11 cellular contexts compared by ENCODE assay signal in genomic region chr17:45353047-45353446, GRCh38. TPM values are rescaled to one million over a fixed set of nuclear protein-coding genes. Genes with fewer than 3 reads are reported as not detected.
DNase-seq lines count a peak whose midpoint lies in the region; ATAC-seq, FAIRE-seq and TF ChIP-seq lines count a peak whose summit lies in the region.
"Had no signal": no experiment of that assay in that cellular context is flagged by ENCODE, and none has a peak within 500 bp of the region (broad histone marks: within the 10 kb centered on the region; RNA-seq: fewer than 3 reads in every experiment).

No MANE protein-coding gene starts in this region.

- no peaks in the 10 kb centered on the region for H3K9me3 ChIP-seq in Panc1 (ENCODE audit: control insufficient read depth, insufficient read depth, low read depth, low read length)
- no peaks in the 10 kb centered on the region for H3K9me3 ChIP-seq in K562 (replicated peaks; ENCODE audit: control insufficient read depth, insufficient read depth, low read depth, low read length)
- H3K9me3 ChIP-seq in MM.1S (replicated peaks; ENCODE audit: insufficient read depth, low read length): no peaks in the 10 kb centered on the region
- H3K9me3 ChIP-seq: right lobe of liver had no signal

- intact Hi-C loops in Panc1 (cut with micrococcal nuclease; ENCODE audit: unreplicated experiment) (no loop called here), K562 (cut with micrococcal nuclease) (no loop called here)

- H3K4me3 ChIP-seq in Panc1 (ENCODE audit: low read depth in 2 of 2, low read length in 2 of 2): no peak overlapping the region
- H3K4me3 ChIP-seq in K562: no peak overlapping the region
- no peak overlapping the region for H3K4me3 ChIP-seq in MM.1S (ENCODE audit: low read length)
- H3K4me3 ChIP-seq: right lobe of liver had no signal

- H3K27me3 ChIP-seq in Panc1 (ENCODE audit: control insufficient read depth, insufficient read depth, low read length) (no peaks in the 10 kb centered on the region), K562 (ENCODE audit: control insufficient read depth in 2 of 2, insufficient read depth in 2 of 2, low read length in 2 of 2) (no peaks in the 10 kb centered on the region), MM.1S (replicated peaks; ENCODE audit: insufficient read depth, low read length) (no peaks in the 10 kb centered on the region)
- H3K27me3 ChIP-seq: right lobe of liver had no signal

- CTCF ChIA-PET in Panc1 (lab: Charles Lee): no interaction called here
- CTCF ChIA-PET in K562 (lab: Yijun Ruan, JAX; ENCODE audit: low intra/inter-chr PET ratio): no interaction called here

- no peak for TF ChIP-seq CTCF in Panc1 (IDR thresholded peaks at IDR 0.05)
- 0 out of 6 replicates have a peak, but pooled peaks of 1 of the 3 experiments have one; percentile 4 for TF ChIP-seq CTCF in K562 (IDR thresholded peaks at IDR 0.05 in 2 of 3, conservative IDR thresholded peaks at IDR 0.05 in 1 of 3; ENCODE audit: insufficient read depth in 2 of 3, low read depth in 1 of 3, low read length in 3 of 3)
- no peak for TF ChIP-seq CTCF in MM.1S (IDR thresholded peaks at IDR 0.05; ENCODE audit: low read length)

- H3K79me2 ChIP-seq in K562 (ENCODE audit: control insufficient read depth, insufficient read depth, low read length): no peaks in the 10 kb centered on the region
- H3K79me2 ChIP-seq in MM.1S (ENCODE audit: low read length): no peaks in the 10 kb centered on the region

- H4K20me1 ChIP-seq in K562 (replicated peaks; ENCODE audit: control insufficient read depth, insufficient read depth, low read length) (no peaks in the 10 kb centered on the region), MM.1S (ENCODE audit: insufficient read depth, low read length) (no peaks in the 10 kb centered on the region)

- TF ChIP-seq EP300 in K562 (IDR thresholded peaks at IDR 0.05; ENCODE audit: low read length): no peak

- DNase-seq in Panc1 (ENCODE audit: low read depth, low spot score) (no peak), K562 (ENCODE audit: extremely low read depth in 1 of 4, low spot score in 3 of 4) (peak in 3 of 4 experiments; percentile 27 to 43 (median 42)), MM.1S (no peak), AG08396 (ENCODE audit: low spot score) (no peak)
- peak; percentile 7 for DNase-seq in stimulated activated CD8-positive, alpha-beta memory T cell treated with anti-CD3 and anti-CD28 coated beads, Interleukin-12 subunit alpha, Interleukin-12 subunit beta, amount 100 ng/mL, for 1 hour (ENCODE audit: low read depth)
- DNase-seq: mammary epithelial cell, NCI-H146 had no signal

- H3K36me3 ChIP-seq in Panc1 (ENCODE audit: control insufficient read depth, insufficient read depth, low read length) (no peaks in the 10 kb centered on the region), K562 (ENCODE audit: control insufficient read depth, insufficient read depth, low read length) (no peaks in the 10 kb centered on the region), MM.1S (replicated peaks; ENCODE audit: insufficient read depth, low read length) (no peaks in the 10 kb centered on the region)
- H3K36me3 ChIP-seq: right lobe of liver had no signal

- H3K27ac ChIP-seq in Panc1 (ENCODE audit: low read length): peak overlapping the region; percentile 56; the same call in 1 of the 2 replicates
- H3K27ac ChIP-seq in K562 (ENCODE audit: extremely low read depth, low read depth, low read length): no peak overlapping the region
- H3K27ac ChIP-seq in MM.1S (ENCODE audit: low read length): no peak overlapping the region
- H3K27ac ChIP-seq: right lobe of liver had no signal

- H2AFZ ChIP-seq in K562 (ENCODE audit: low read depth, low read length) (no peak overlapping the region), MM.1S (ENCODE audit: low read length) (no peak overlapping the region)

- H3K4me1 ChIP-seq in Panc1 (ENCODE audit: control insufficient read depth, insufficient read depth, low read length): peaks cover 4% of the 10 kb centered on the region; the same call in 1 of the 2 replicates
- peaks cover 0 to 6% of the 10 kb centered on the region in 2 experiments; a peak in 4 of 5 replicates for H3K4me1 ChIP-seq in K562 (replicated peaks in 1 of 2; ENCODE audit: control insufficient read depth in 2 of 2, insufficient read depth in 2 of 2, low read length in 2 of 2)
- no peaks in the 10 kb centered on the region for H3K4me1 ChIP-seq in MM.1S (ENCODE audit: low read length)
- H3K4me1 ChIP-seq: right lobe of liver had no signal

- no peaks in the 10 kb centered on the region for H3F3A ChIP-seq in MM.1S (ENCODE audit: insufficient read depth, low read length)

- WGBS in K562 (ENCODE audit: insufficient coverage, low coverage, missing lambda C conversion rate): 13% methylated on average over 4 of the region's 4 CpGs

- no peak for TF ChIP-seq RAD21 in K562 (CRISPR knock-in tag; conservative IDR thresholded peaks at IDR 0.05 in 1 of 2, IDR thresholded peaks at IDR 0.05 in 1 of 2)

- in situ Hi-C loops in Panc1 (cut with HindIII; ENCODE audit: low pct_unique_long_range_greater_than_20kb, low sequenced_read_pairs) (no loop called here), K562 (cut with MboI) (no loop called here)

- no peaks in the 10 kb centered on the region for H3K9me1 ChIP-seq in K562 (ENCODE audit: control insufficient read depth, insufficient read depth, low read length)

- no peak overlapping the region for H3K9ac ChIP-seq in K562 (ENCODE audit: insufficient read depth in 1 of 2, low read depth in 2 of 2, low read length in 2 of 2)
- H3K9ac ChIP-seq in MM.1S (ENCODE audit: low read length): no peak overlapping the region

- ATAC-seq in GM21619 (IDR thresholded peaks at IDR 0.05; ENCODE audit: unreplicated experiment) (peak; percentile 55), Panc1 (no peak), K562 (peak; percentile 60; the same call in 2 of the 3 replicates), GM21447 (IDR thresholded peaks at IDR 0.05; ENCODE audit: unreplicated experiment) (no peak), GM21723 (IDR thresholded peaks at IDR 0.05; ENCODE audit: unreplicated experiment) (no peak)
- ATAC-seq: right lobe of liver had no signal

- H3K4me2 ChIP-seq in K562 (ENCODE audit: insufficient read depth, low read length): no peak overlapping the region; the same call in 1 of the 2 replicates
- no peak overlapping the region for H3K4me2 ChIP-seq in MM.1S (ENCODE audit: low read depth, low read length)

- POLR2A ChIA-PET in Panc1 (lab: Charles Lee): no interaction called here
- POLR2A ChIA-PET in K562 (lab: Yijun Ruan, JAX): no interaction called here

- no peak for FAIRE-seq in K562 (lab: Jason Lieb, UNC)

- H3K9me2 ChIP-seq in MM.1S (replicated peaks; ENCODE audit: insufficient read depth, low read length): no peaks in the 10 kb centered on the region

- no peak for TF ChIP-seq POLR2A in K562 (conservative IDR thresholded peaks at IDR 0.05)

- no TSS peak for BruUV-seq in Panc1 (replicated peaks; lab: Mats Ljungman, UMichigan)
- no TSS peak for BruUV-seq in K562 (replicated peaks; lab: Mats Ljungman, UMichigan)

TF ChIP-seq in K562, 482 proteins besides CTCF, POLR2A, EP300 and RAD21 (continues in another document):
- TF ChIP-seq USF2 (CRISPR knock-in tag; IDR thresholded peaks at IDR 0.05) (peak; percentile 90), DPF2 (IDR thresholded peaks at IDR 0.05) (peak; percentile 48; the same call in 1 of the 2 replicates), ARID3A (IDR thresholded peaks at IDR 0.05; ENCODE audit: borderline replicate concordance, low read depth, low read length) (no peak)

RNA-seq across cellular contexts. Expression of gene MAP3K14, which starts 36.2 kb away (rescaled TPM):
- total RNA-seq in Panc1 (2021; ENCODE audit: unreplicated experiment) (80.8 TPM), K562 (2014; rRNA removed) (2.9 and 4.8 TPM in 2 replicates), K562 (2014; rRNA removed; fragmentation: Illumina TruSeq; extraction: Trizol) (0.99 and 1.8 TPM in 2 replicates), K562 (2015; rRNA removed; fragmentation: Illumina TruSeq; extraction: Trizol) (3.2 and 3.5 TPM in 2 replicates), K562 (2021) (7.9 and 8.7 TPM in 2 replicates)
- polyA plus RNA-seq in Panc1 (2012; ENCODE audit: insufficient read length): 60.3 TPM
- 11.9 and 31.3 TPM in 2 replicates for total RNA-seq in K562 (2011; cell fraction: chromatin; rRNA removed; ENCODE audit: low replicate concordance)
- 14.3 and 19.3 TPM in 2 replicates for total RNA-seq in K562 (2011; cell fraction: nucleolus; rRNA removed)
- 11.7 and 12.4 TPM in 2 replicates for total RNA-seq in K562 (2011; cell fraction: nucleoplasm; rRNA removed)
- polyA plus RNA-seq in K562 (2011; rRNA removed) (5.3 and 7.5 TPM in 2 replicates), K562 (2014; fragmentation: Illumina TruSeq; extraction: Trizol) (3.7 and 3.9 TPM in 2 replicates), K562 (2014; fragmentation: Nextera tagmentation; extraction: Ambion mirVana) (under 1 TPM; 0.45 to 0.56 TPM), K562 (2014; rRNA removed) (4.9 TPM in 2 replicates)
- 6.5 and 9.0 TPM in 2 replicates for polyA plus RNA-seq in K562 (2011; cell fraction: cytosol; rRNA removed)
- polyA plus RNA-seq in K562 (2011; cell fraction: nucleus; rRNA removed): 16.1 and 28.3 TPM in 2 replicates
- 3.6 and 5.4 TPM in 2 replicates for polyA plus RNA-seq in K562 (2012)
- polyA minus RNA-seq in K562 (2011; rRNA and poly(A)+ RNA removed): 3.2 and 6.0 TPM in 2 replicates
- polyA minus RNA-seq in K562 (2011; cell fraction: cytosol; rRNA and poly(A)+ RNA removed): 4.9 and 5.2 TPM in 2 replicates
- polyA minus RNA-seq in K562 (2011; cell fraction: nucleus; rRNA and poly(A)+ RNA removed): 7.8 and 8.2 TPM in 2 replicates

Comparison
In these comparisons a context has a peak if more than half of its experiments do, and no peak if none do; other contexts are left out.
1. ATAC-seq: peak in GM21619 (single experiment) and K562 (single experiment); none in Panc1 (single experiment), GM21447 (single experiment) and GM21723 (single experiment).
2. DNase-seq: peak in K562 (3 of 4) and stimulated activated CD8-positive, alpha-beta memory T cell treated with anti-CD3 and anti-CD28 coated beads, Interleukin-12 subunit alpha, Interleukin-12 subunit beta, amount 100 ng/mL, for 1 hour (single experiment); none in Panc1 (single experiment), MM.1S (single experiment) and AG08396 (single experiment).